26 cellular contexts compared by ENCODE assay signal in genomic region chr18:65786400-65786948, GRCh38. TPM values are rescaled to one million over a fixed set of nuclear protein-coding genes. Genes with fewer than 3 reads are reported as not detected.
DNase-seq lines count a peak whose midpoint lies in the region; TF ChIP-seq lines count a peak whose summit lies in the region.
"Had no signal": no experiment of that assay in that cellular context is flagged by ENCODE, and none has a peak within 500 bp of the region (broad histone marks: within the 10 kb centered on the region; RNA-seq: fewer than 3 reads in every experiment).

No MANE protein-coding gene starts in this region.

- no peak overlapping the region for H2AFZ ChIP-seq in KMS-11 (ENCODE audit: low read depth)

- no peak for TF ChIP-seq EP300 in esophagus muscularis mucosa (IDR thresholded peaks at IDR 0.05)

- no peak overlapping the region for H3K9ac ChIP-seq in KMS-11
- H3K9ac ChIP-seq: BLaER1 had no signal

- no peak overlapping the region for H3K27ac Mint-ChIP-seq in activated naive CD4-positive, alpha-beta T cell treated with anti-CD3 and anti-CD28 coated beads, Interleukin-2, amount 10 ng/mL, durations not matched to agents 7 days and 5 days
- H3K27ac Mint-ChIP-seq: CD14-positive monocyte; CD4-positive, alpha-beta memory T cell; CD4-positive, CD25-positive, alpha-beta regulatory T cell; CD8-positive, alpha-beta memory T cell had no signal

- no peak for TF ChIP-seq POLR2A in esophagus muscularis mucosa (IDR thresholded peaks at IDR 0.05; ENCODE audit: low read depth)

- H3K4me1 Mint-ChIP-seq in activated naive CD4-positive, alpha-beta T cell treated with anti-CD3 and anti-CD28 coated beads, Interleukin-2, amount 10 ng/mL, durations not matched to agents 7 days and 5 days, result no peaks in the 10 kb centered on the region
- H3K4me1 Mint-ChIP-seq: CD14-positive monocyte; CD4-positive, alpha-beta memory T cell; CD4-positive, CD25-positive, alpha-beta regulatory T cell; CD8-positive, alpha-beta memory T cell had no signal

- no peaks in the 10 kb centered on the region for H3K27me3 Mint-ChIP-seq in activated naive CD4-positive, alpha-beta T cell treated with anti-CD3 and anti-CD28 coated beads, Interleukin-2, amount 10 ng/mL, durations not matched to agents 7 days and 5 days
- H3K27me3 Mint-ChIP-seq: CD4-positive, alpha-beta memory T cell; CD4-positive, CD25-positive, alpha-beta regulatory T cell; CD8-positive, alpha-beta memory T cell had no signal

- TF ChIP-seq CTCF in KMS-11 (conservative IDR thresholded peaks at IDR 0.05; ENCODE audit: low read depth, low read length), result no peak
- TF ChIP-seq CTCF in esophagus muscularis mucosa (IDR thresholded peaks at IDR 0.05), result no peak

- CTCF ChIA-PET in activated naive CD4-positive, alpha-beta T cell treated with anti-CD3 and anti-CD28 coated beads, Interleukin-2, amount 10 ng/mL, durations not matched to agents 7 days and 5 days (lab: Charles Lee), result no interaction called here

- no peaks in the 10 kb centered on the region for H3K27me3 ChIP-seq in KMS-11 (ENCODE audit: insufficient read depth, low read depth)
- no peaks in the 10 kb centered on the region for H3K27me3 ChIP-seq in esophagus muscularis mucosa
- H3K27me3 ChIP-seq: BE2C, BLaER1 had no signal

- H3K79me2 ChIP-seq in KMS-11 (ENCODE audit: insufficient read depth, low read depth), result no peaks in the 10 kb centered on the region

- peaks cover 28% of the 10 kb centered on the region for H3K4me1 ChIP-seq in KMS-11 (ENCODE audit: low read depth, poor library complexity, severe bottlenecking)
- H3K4me1 ChIP-seq in esophagus muscularis mucosa, result no peaks in the 10 kb centered on the region
- H3K4me1 ChIP-seq: BE2C, BLaER1 had no signal

- intact Hi-C loops in esophagus muscularis mucosa (cut with DNase I), result no loop called here

- no peaks in the 10 kb centered on the region for H3K36me3 Mint-ChIP-seq in activated naive CD4-positive, alpha-beta T cell treated with anti-CD3 and anti-CD28 coated beads, Interleukin-2, amount 10 ng/mL, durations not matched to agents 7 days and 5 days
- H3K36me3 Mint-ChIP-seq: CD14-positive monocyte; CD4-positive, alpha-beta memory T cell; CD4-positive, CD25-positive, alpha-beta regulatory T cell; CD8-positive, alpha-beta memory T cell had no signal

- H3K4me2 ChIP-seq in KMS-11, result peak overlapping the region; percentile 81
- H3K4me2 ChIP-seq: BLaER1 had no signal

- H3K27ac ChIP-seq in KMS-11 (no peak overlapping the region; the same call in 1 of the 2 replicates), esophagus muscularis mucosa (replicated peaks in 1 of 4) (no peak overlapping the region)
- H3K27ac ChIP-seq: BLaER1 had no signal

- H3K36me3 ChIP-seq in KMS-11 (ENCODE audit: insufficient read depth), result no peaks in the 10 kb centered on the region
- no peaks in the 10 kb centered on the region for H3K36me3 ChIP-seq in esophagus muscularis mucosa
- H3K36me3 ChIP-seq: BE2C, BLaER1 had no signal

- H3K9me3 Mint-ChIP-seq in activated naive CD4-positive, alpha-beta T cell treated with anti-CD3 and anti-CD28 coated beads, Interleukin-2, amount 10 ng/mL, durations not matched to agents 7 days and 5 days, result peaks cover 6% of the 10 kb centered on the region

- H3K9me3 ChIP-seq in esophagus muscularis mucosa, result no peaks in the 10 kb centered on the region
- H3K9me3 ChIP-seq: BE2C, BLaER1 had no signal

- H3K4me3 Mint-ChIP-seq in activated naive CD4-positive, alpha-beta T cell treated with anti-CD3 and anti-CD28 coated beads, Interleukin-2, amount 10 ng/mL, durations not matched to agents 7 days and 5 days, result no peak overlapping the region
- H3K4me3 Mint-ChIP-seq: CD14-positive monocyte; CD4-positive, alpha-beta memory T cell; CD4-positive, CD25-positive, alpha-beta regulatory T cell; CD8-positive, alpha-beta memory T cell had no signal

- H4K20me1 ChIP-seq in KMS-11 (ENCODE audit: insufficient read depth), result no peaks in the 10 kb centered on the region
- H4K20me1 ChIP-seq: BLaER1 had no signal

- DNase-seq in NCI-H2171 treated with DMSO at 0.1 percent for 48 hours (lab: John Stamatoyannopoulos, UW) (peak; percentile 14), NCI-H2171 (lab: John Stamatoyannopoulos, UW) (no peak), NCI-H69 (lab: John Stamatoyannopoulos, UW) (peak; percentile 42), islet precursor cell (peak; percentile 74), NCI-H128 (lab: John Stamatoyannopoulos, UW; ENCODE audit: unreplicated experiment) (no peak), esophagus muscularis mucosa (ENCODE audit: extremely low spot score) (no peak)
- DNase-seq in activated naive CD4-positive, alpha-beta T cell treated with anti-CD3 and anti-CD28 coated beads, Interleukin-2, amount 10 ng/mL, durations not matched to agents 7 days and 5 days, result no peak
- DNase-seq: 8988T; ACHN; BE2C; CD4-positive, alpha-beta memory T cell; CD4-positive, CD25-positive, alpha-beta regulatory T cell; CD8-positive, alpha-beta memory T cell; COR-L47; DMS153; DMS53; DMS79; DND-41; EL; GDM1 had no signal

- 68% methylated on average over 4 of the region's 4 CpGs for WGBS in esophagus muscularis mucosa

- H3K4me3 ChIP-seq in KMS-11 (IDR thresholded peaks at IDR 0.05; ENCODE audit: insufficient read depth, low read depth, low read length), result no peak overlapping the region
- H3K4me3 ChIP-seq in esophagus muscularis mucosa, result no peak overlapping the region
- H3K4me3 ChIP-seq: BLaER1, GM12878 had no signal

RNA-seq across cellular contexts. Expression of gene CDH7, which starts 35.7 kb away (rescaled TPM):
- total RNA-seq in esophagus muscularis mucosa, result under 1 TPM in 2 of 4 donors, not detected in 2; 0.06 to 0.33 TPM
- total RNA-seq: CD4-positive, alpha-beta memory T cell; CD4-positive, CD25-positive, alpha-beta regulatory T cell; CD8-positive, alpha-beta memory T cell; Daoy; G401; GM12878 had no signal

Comparison
In these comparisons a context has a peak if more than half of its experiments do, and no peak if none do; other contexts are left out.
1. DNase-seq: peak in NCI-H2171 treated with DMSO at 0.1 percent for 48 hours (single experiment), NCI-H69 (single experiment) and islet precursor cell (single experiment); none in NCI-H2171 (single experiment), NCI-H128 (single experiment), activated naive CD4-positive, alpha-beta T cell treated with anti-CD3 and anti-CD28 coated beads, Interleukin-2, amount 10 ng/mL, durations not matched to agents 7 days and 5 days (single experiment) and esophagus muscularis mucosa (single experiment).